Comparison of ENCODE assay signal across 1 cellular context in the genomic region with DNA sequence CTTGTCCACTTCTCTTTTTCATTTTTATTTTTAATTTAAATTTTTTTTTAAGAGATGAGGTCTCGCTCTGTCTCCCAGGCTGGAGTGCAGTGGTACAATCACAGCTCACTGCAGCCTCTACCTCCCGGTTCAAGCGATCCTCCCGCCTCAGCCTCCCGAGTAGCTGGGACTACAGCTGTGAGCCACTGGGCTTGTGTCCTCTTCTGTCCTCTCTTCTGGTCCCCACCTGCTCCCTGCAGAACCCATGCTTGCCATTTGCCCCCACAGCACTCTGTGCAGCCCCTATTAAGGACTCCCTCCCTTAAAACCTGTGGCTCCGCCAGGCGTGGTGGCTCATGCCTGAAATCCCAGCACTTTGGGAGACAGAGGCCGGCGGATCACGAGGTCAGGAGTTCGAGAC.
TF ChIP-seq lines count a peak whose summit lies in the region.

No MANE protein-coding gene starts in this region.

TF ChIP-seq in HepG2, 621 proteins besides CTCF, POLR2A, EP300 and RAD21:
- TF ChIP-seq, protein P1, sequence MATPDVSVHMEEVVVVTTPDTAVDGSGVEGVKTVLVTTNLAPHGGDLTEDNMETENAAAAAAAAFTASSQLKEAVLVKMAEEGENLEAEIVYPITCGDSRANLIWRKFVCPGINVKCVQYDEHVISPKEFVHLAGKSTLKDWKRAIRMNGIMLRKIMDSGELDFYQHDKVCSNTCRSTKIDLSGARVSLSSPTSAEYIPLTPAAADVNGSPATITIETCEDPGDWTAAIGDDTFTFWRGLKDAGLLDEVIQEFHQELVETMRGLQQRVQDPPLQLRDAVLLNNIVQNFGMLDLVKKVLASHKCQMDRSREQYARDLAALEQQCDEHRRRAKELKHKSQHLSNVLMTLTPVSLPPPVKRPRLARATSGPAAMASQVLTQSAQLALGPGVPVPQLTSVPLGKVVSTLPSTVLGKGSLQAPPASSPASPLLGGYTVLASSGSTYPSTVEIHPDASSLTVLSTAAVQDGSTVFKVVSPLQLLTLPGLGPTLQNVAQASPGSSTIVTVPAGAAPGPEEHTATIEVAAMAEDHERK (CRISPR knock-in tag; IDR thresholded peaks at IDR 0.05; ENCODE audit: low read depth) = no peak
- TF ChIP-seq ZC3H4 (CRISPR knock-in tag; IDR thresholded peaks at IDR 0.05; ENCODE audit: borderline replicate concordance) (no peak), ZNF446 (CRISPR knock-in tag; IDR thresholded peaks at IDR 0.05) (no peak), ZNF558 (CRISPR knock-in tag; IDR thresholded peaks at IDR 0.05; ENCODE audit: borderline replicate concordance) (0 out of 2 replicates have a peak, but pooled peaks have one; percentile 2), ZNF543 (CRISPR knock-in tag; IDR thresholded peaks at IDR 0.05) (no peak), TBP (CRISPR knock-in tag; IDR thresholded peaks at IDR 0.05) (no peak), ZNF510 (CRISPR knock-in tag; IDR thresholded peaks at IDR 0.05; ENCODE audit: low read depth) (no peak), SP1 (IDR thresholded peaks at IDR 0.05) (no peak), SP1 (CRISPR knock-in tag; IDR thresholded peaks at IDR 0.05) (no peak), ZMYM3 (CRISPR knock-in tag; IDR thresholded peaks at IDR 0.05) (peak; percentile 80), TARDBP (CRISPR knock-in tag; IDR thresholded peaks at IDR 0.05) (no peak), KDM2A (CRISPR knock-in tag; IDR thresholded peaks at IDR 0.05; ENCODE audit: borderline replicate concordance, low read depth) (no peak), ZNF292 (CRISPR knock-in tag; IDR thresholded peaks at IDR 0.05; ENCODE audit: borderline replicate concordance, low read depth) (0 out of 2 replicates have a peak, but pooled peaks have one; percentile 20)
- TF ChIP-seq, protein P2, sequence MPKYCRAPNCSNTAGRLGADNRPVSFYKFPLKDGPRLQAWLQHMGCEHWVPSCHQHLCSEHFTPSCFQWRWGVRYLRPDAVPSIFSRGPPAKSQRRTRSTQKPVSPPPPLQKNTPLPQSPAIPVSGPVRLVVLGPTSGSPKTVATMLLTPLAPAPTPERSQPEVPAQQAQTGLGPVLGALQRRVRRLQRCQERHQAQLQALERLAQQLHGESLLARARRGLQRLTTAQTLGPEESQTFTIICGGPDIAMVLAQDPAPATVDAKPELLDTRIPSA (CRISPR knock-in tag; IDR thresholded peaks at IDR 0.05; ENCODE audit: borderline replicate concordance) = no peak
- TF ChIP-seq, protein P3, sequence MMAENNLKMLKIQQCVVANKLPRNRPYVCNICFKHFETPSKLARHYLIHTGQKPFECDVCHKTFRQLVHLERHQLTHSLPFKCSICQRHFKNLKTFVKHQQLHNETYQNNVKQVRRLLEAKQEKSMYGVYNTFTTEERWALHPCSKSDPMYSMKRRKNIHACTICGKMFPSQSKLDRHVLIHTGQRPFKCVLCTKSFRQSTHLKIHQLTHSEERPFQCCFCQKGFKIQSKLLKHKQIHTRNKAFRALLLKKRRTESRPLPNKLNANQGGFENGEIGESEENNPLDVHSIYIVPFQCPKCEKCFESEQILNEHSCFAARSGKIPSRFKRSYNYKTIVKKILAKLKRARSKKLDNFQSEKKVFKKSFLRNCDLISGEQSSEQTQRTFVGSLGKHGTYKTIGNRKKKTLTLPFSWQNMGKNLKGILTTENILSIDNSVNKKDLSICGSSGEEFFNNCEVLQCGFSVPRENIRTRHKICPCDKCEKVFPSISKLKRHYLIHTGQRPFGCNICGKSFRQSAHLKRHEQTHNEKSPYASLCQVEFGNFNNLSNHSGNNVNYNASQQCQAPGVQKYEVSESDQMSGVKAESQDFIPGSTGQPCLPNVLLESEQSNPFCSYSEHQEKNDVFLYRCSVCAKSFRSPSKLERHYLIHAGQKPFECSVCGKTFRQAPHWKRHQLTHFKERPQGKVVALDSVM (CRISPR knock-in tag; IDR thresholded peaks at IDR 0.05) = peak; percentile 99
